19 cellular contexts compared by ENCODE assay signal in genomic region chr3:41819200-41819599, GRCh38.
"Had no signal": no experiment of that assay in that cellular context is flagged by ENCODE, and none has a peak within 500 bp of the region (broad histone marks: within the 10 kb centered on the region; RNA-seq: fewer than 3 reads in every experiment).

No MANE protein-coding gene starts in this region.

- H3K27me3 ChIP-seq: gastrocnemius medialis, left lung, neutrophil, pancreas, right lobe of liver, tibial nerve, upper lobe of right lung, uterus had no signal

- H3K9me3 ChIP-seq: gastrocnemius medialis, neutrophil, pancreas, right lobe of liver, thoracic aorta, upper lobe of right lung, uterus had no signal

- ATAC-seq: gastrocnemius medialis; left cardiac atrium; left lung; naive thymus-derived CD8-positive, alpha-beta T cell; pancreas; right lobe of liver; stimulated activated naive B cell treated with anti-CD40 and anti-IgM and Interleukin-4, amounts not matched to agents 10 μg/mL and 1 μg/mL and 100 μg/mL, for 72 hours; upper lobe of right lung had no signal

- H3K27ac Mint-ChIP-seq: naive thymus-derived CD8-positive, alpha-beta T cell; stimulated activated naive B cell treated with anti-CD40 and anti-IgM and Interleukin-4, amounts not matched to agents 10 μg/mL and 1 μg/mL and 100 μg/mL, for 72 hours; stimulated activated naive CD8-positive, alpha-beta T cell treated with anti-CD3 and anti-CD28 coated beads, Interleukin-15, Interleukin-2, amounts not matched to agents 100 ng/mL and 50 ng/mL, for 24 hours had no signal

- H3K4me1 ChIP-seq: gastrocnemius medialis, left lung, pancreas, right lobe of liver, tibial nerve, upper lobe of right lung, uterus had no signal

- H3K27me3 Mint-ChIP-seq: naive thymus-derived CD8-positive, alpha-beta T cell; stimulated activated naive B cell treated with anti-CD40 and anti-IgM and Interleukin-4, amounts not matched to agents 10 μg/mL and 1 μg/mL and 100 μg/mL, for 72 hours; stimulated activated naive CD8-positive, alpha-beta T cell treated with anti-CD3 and anti-CD28 coated beads, Interleukin-15, Interleukin-2, amounts not matched to agents 100 ng/mL and 50 ng/mL, for 24 hours had no signal

- H3K36me3 ChIP-seq: gastrocnemius medialis, left lung, neutrophil, pancreas, right lobe of liver, thoracic aorta, upper lobe of right lung, uterus had no signal

- H3K27ac ChIP-seq: gastrocnemius medialis, left lung, neutrophil, pancreas, right lobe of liver, thoracic aorta, tibial nerve, upper lobe of right lung, uterus had no signal

- DNase-seq: cortex of kidney; gastrocnemius medialis; head of caudate nucleus; kidney; left cardiac atrium; left lung; naive thymus-derived CD8-positive, alpha-beta T cell; pancreas; right lobe of liver; small intestine; stimulated activated CD4-positive, alpha-beta T cell treated with anti-CD3 and anti-CD28 coated beads, Interleukin-15, amount 100 ng/mL, for 24 hours; stimulated activated CD4-positive, alpha-beta T cell treated with anti-CD3 and anti-CD28 coated beads, Interleukin-2, amount 100 ng/mL, for 48 hours; stimulated activated naive B cell treated with anti-CD40 and anti-IgM and Interleukin-4, amounts not matched to agents 10 μg/mL and 1 μg/mL and 100 μg/mL, for 72 hours; upper lobe of right lung; uterus had no signal

- H3K4me3 ChIP-seq: gastrocnemius medialis, left lung, pancreas, right lobe of liver, thoracic aorta, tibial nerve, upper lobe of right lung, uterus had no signal

- H3K4me1 Mint-ChIP-seq: stimulated activated naive B cell treated with anti-CD40 and anti-IgM and Interleukin-4, amounts not matched to agents 10 μg/mL and 1 μg/mL and 100 μg/mL, for 72 hours had no signal

- H3K4me3 Mint-ChIP-seq: naive thymus-derived CD8-positive, alpha-beta T cell; stimulated activated naive B cell treated with anti-CD40 and anti-IgM and Interleukin-4, amounts not matched to agents 10 μg/mL and 1 μg/mL and 100 μg/mL, for 72 hours; stimulated activated naive CD8-positive, alpha-beta T cell treated with anti-CD3 and anti-CD28 coated beads, Interleukin-15, Interleukin-2, amounts not matched to agents 100 ng/mL and 50 ng/mL, for 24 hours had no signal

- H3K9me3 Mint-ChIP-seq: stimulated activated naive B cell treated with anti-CD40 and anti-IgM and Interleukin-4, amounts not matched to agents 10 μg/mL and 1 μg/mL and 100 μg/mL, for 72 hours; stimulated activated naive CD8-positive, alpha-beta T cell treated with anti-CD3 and anti-CD28 coated beads, Interleukin-15, Interleukin-2, amounts not matched to agents 100 ng/mL and 50 ng/mL, for 24 hours had no signal
